28 cellular contexts compared by ENCODE assay signal in genomic region chr14:62283837-62284236, GRCh38.
"Had no signal": no experiment of that assay in that cellular context is flagged by ENCODE, and none has a peak within 500 bp of the region (broad histone marks: within the 10 kb centered on the region; RNA-seq: fewer than 3 reads in every experiment).

No MANE protein-coding gene starts in this region.

- H3K9me3 ChIP-seq: colonic mucosa, esophagus muscularis mucosa, esophagus squamous epithelium, gastrocnemius medialis, gastroesophageal sphincter had no signal

- H3K27me3 ChIP-seq: colonic mucosa, dorsolateral prefrontal cortex, esophagus muscularis mucosa, esophagus squamous epithelium, foreskin keratinocyte, gastrocnemius medialis, gastroesophageal sphincter, heart left ventricle, heart right ventricle had no signal

- ATAC-seq: effector memory CD8-positive, alpha-beta T cell; esophagus mucosa; foreskin keratinocyte; gastrocnemius medialis; gastroesophageal sphincter; heart left ventricle; heart right ventricle had no signal

- FAIRE-seq: colon, endometrium, endothelial cell of umbilical vein, frontal cortex had no signal

- DNase-seq: colonic mucosa; cortex of kidney; dermis blood vessel endothelial cell; dorsolateral prefrontal cortex; effector CD4-positive, alpha-beta T cell; effector CD8-positive, alpha-beta T cell; effector memory CD4-positive, alpha-beta T cell; effector memory CD8-positive, alpha-beta T cell; endodermal cell; erythroblast; esophagus squamous epithelium; foreskin fibroblast; foreskin keratinocyte; foreskin melanocyte; gastrocnemius medialis; glutamatergic neuron; head of caudate nucleus; heart left ventricle; heart right ventricle had no signal

- H3K27ac ChIP-seq: colonic mucosa, coronary artery, dorsolateral prefrontal cortex, epithelial cell of prostate, esophagus muscularis mucosa, esophagus squamous epithelium, foreskin keratinocyte, gastrocnemius medialis, gastroesophageal sphincter, heart left ventricle, heart right ventricle had no signal

- H3K4me3 ChIP-seq: colonic mucosa, coronary artery, dorsolateral prefrontal cortex, esophagus muscularis mucosa, esophagus squamous epithelium, gastrocnemius medialis, gastroesophageal sphincter, heart left ventricle, heart right ventricle had no signal

- H3K36me3 ChIP-seq: colonic mucosa, esophagus muscularis mucosa, esophagus squamous epithelium, gastrocnemius medialis, gastroesophageal sphincter, heart left ventricle, heart right ventricle had no signal

- H3K4me1 ChIP-seq: colonic mucosa, esophagus muscularis mucosa, esophagus squamous epithelium, foreskin keratinocyte, gastrocnemius medialis, gastroesophageal sphincter, heart left ventricle, heart right ventricle had no signal
